8 cellular contexts compared by ENCODE assay signal in genomic region chr1:150562384-150563339, GRCh38. TPM values are rescaled to one million over a fixed set of nuclear protein-coding genes. Genes with fewer than 3 reads are reported as not detected.
A peak's percentile ranks its signal among the peaks of the same experiment; 100 is the strongest.
DNase-seq lines count a peak whose midpoint lies in the region; ATAC-seq and TF ChIP-seq lines count a peak whose summit lies in the region.

No MANE protein-coding gene starts in this region.

- H3K36me3 Mint-ChIP-seq in activated CD4-positive, alpha-beta memory T cell treated with anti-CD3 and anti-CD28 coated beads, Interleukin-2, amount 10 ng/mL, durations not matched to agents 7 days and 5 days (ENCODE audit: low read depth): peaks cover 18% of the 10 kb centered on the region

- H3K4me3 Mint-ChIP-seq in activated CD4-positive, alpha-beta memory T cell treated with anti-CD3 and anti-CD28 coated beads, Interleukin-2, amount 10 ng/mL, durations not matched to agents 7 days and 5 days: peak overlapping the region; percentile 87

- no peaks in the 10 kb centered on the region for H3K27me3 Mint-ChIP-seq in activated CD4-positive, alpha-beta memory T cell treated with anti-CD3 and anti-CD28 coated beads, Interleukin-2, amount 10 ng/mL, durations not matched to agents 7 days and 5 days

- H3K4me2 ChIP-seq in BLaER1: peak overlapping the region; percentile 100

- peak overlapping the region; percentile 100 for H3K27ac Mint-ChIP-seq in activated CD4-positive, alpha-beta memory T cell treated with anti-CD3 and anti-CD28 coated beads, Interleukin-2, amount 10 ng/mL, durations not matched to agents 7 days and 5 days

- H3K4me3 ChIP-seq in BLaER1 (peak overlapping the region; percentile 70), HL-60 (replicated peaks; ENCODE audit: insufficient read depth, low read length) (peak overlapping the region; percentile 58)

- H3K9me3 Mint-ChIP-seq in activated CD4-positive, alpha-beta memory T cell treated with anti-CD3 and anti-CD28 coated beads, Interleukin-2, amount 10 ng/mL, durations not matched to agents 7 days and 5 days: no peaks in the 10 kb centered on the region

- ATAC-seq in GM19455 (IDR thresholded peaks at IDR 0.05; ENCODE audit: unreplicated experiment): peak; percentile 34
- no peak for ATAC-seq in sciatic nerve

- peak overlapping the region; percentile 86 for H3K9ac ChIP-seq in BLaER1

- POLR2A ChIA-PET in activated CD4-positive, alpha-beta memory T cell treated with anti-CD3 and anti-CD28 coated beads, Interleukin-2, amount 10 ng/mL, durations not matched to agents 7 days and 5 days (lab: Charles Lee): interaction anchor here (0.5 to 18.0 kb wide), 32 partner anchors 11 to 740 kb away, joined by 3 to 1377 read pairs (median 6); partner anchors contain the start of genes ADAMTSL4, ANP32E, APH1A and ARNT

- H3K27ac ChIP-seq in BLaER1: peak overlapping the region; percentile 89
- no peak overlapping the region for H3K27ac ChIP-seq in HL-60 (replicated peaks)

- TF ChIP-seq CTCF in HL-60 (IDR thresholded peaks at IDR 0.05; ENCODE audit: insufficient read depth, low read length): no peak

- CTCF ChIA-PET in activated CD4-positive, alpha-beta memory T cell treated with anti-CD3 and anti-CD28 coated beads, Interleukin-2, amount 10 ng/mL, durations not matched to agents 7 days and 5 days (lab: Charles Lee): interaction anchor here (0.9 to 11.3 kb wide), 10 partner anchors 12 to 443 kb away, joined by 3 to 282 read pairs (median 5); partner anchors contain the start of genes ADAMTSL4, ENSA, MCL1 and SETDB1

- TF ChIP-seq POLR2A in erythroblast (IDR thresholded peaks at IDR 0.05; ENCODE audit: low read length): no peak

- H4K20me1 ChIP-seq in BLaER1: peaks cover 52% of the 10 kb centered on the region

- no peaks in the 10 kb centered on the region for H3K36me3 ChIP-seq in BLaER1

- DNase-seq in HL-60 (ENCODE audit: low read depth in 1 of 2, low spot score in 1 of 2) (peak in 1 of 2 experiments; percentile 23), erythroblast (lab: John Stamatoyannopoulos, UW) (peak; percentile 51 to 61), sciatic nerve (ENCODE audit: low spot score) (peak; percentile 70), AG08396 (ENCODE audit: low spot score) (no peak), NCI-H1105 treated with DMSO at 0.1 percent for 48 hours (lab: John Stamatoyannopoulos, UW) (no peak)
- DNase-seq in activated CD4-positive, alpha-beta memory T cell treated with anti-CD3 and anti-CD28 coated beads, Interleukin-2, amount 10 ng/mL, durations not matched to agents 7 days and 5 days: peak; percentile 80

- intact Hi-C loops in sciatic nerve (cut with DNase I): loop anchor here (5.0 kb wide), 1 partner anchor 60 kb away; no protein-coding TSS in a partner anchor

- H3K27me3 ChIP-seq in BLaER1 (no peaks in the 10 kb centered on the region), HL-60 (ENCODE audit: insufficient read depth, poor library complexity, severe bottlenecking) (no peaks in the 10 kb centered on the region)

- peaks cover 85% of the 10 kb centered on the region for H3K4me1 ChIP-seq in BLaER1

- H3K9me3 ChIP-seq in BLaER1: no peaks in the 10 kb centered on the region

- H3K4me1 Mint-ChIP-seq in activated CD4-positive, alpha-beta memory T cell treated with anti-CD3 and anti-CD28 coated beads, Interleukin-2, amount 10 ng/mL, durations not matched to agents 7 days and 5 days: peaks cover 68% of the 10 kb centered on the region

RNA-seq across cellular contexts. Expression of gene ADAMTSL4, which starts 13.5 kb away (rescaled TPM):
- total RNA-seq in activated CD4-positive, alpha-beta memory T cell treated with anti-CD3 and anti-CD28 coated beads, Interleukin-2, amount 10 ng/mL, durations not matched to agents 7 days and 5 days: 1 to 10 TPM; 1.4 to 1.6 TPM
- total RNA-seq in sciatic nerve: 70.2 TPM

RNA-seq across cellular contexts. Expression of gene MCL1, which starts 16.7 kb away (rescaled TPM):
- total RNA-seq in activated CD4-positive, alpha-beta memory T cell treated with anti-CD3 and anti-CD28 coated beads, Interleukin-2, amount 10 ng/mL, durations not matched to agents 7 days and 5 days: 100 to 1,000 TPM; 470 to 472 TPM
- total RNA-seq in sciatic nerve: 214 TPM

RNA-seq across cellular contexts. Expression of gene FALEC, which starts 47.1 kb away (rescaled TPM):
- not detected for total RNA-seq in activated CD4-positive, alpha-beta memory T cell treated with anti-CD3 and anti-CD28 coated beads, Interleukin-2, amount 10 ng/mL, durations not matched to agents 7 days and 5 days
- total RNA-seq in sciatic nerve: not detected

RNA-seq across cellular contexts. Expression of gene ECM1, which starts 54.8 kb away (rescaled TPM):
- total RNA-seq in activated CD4-positive, alpha-beta memory T cell treated with anti-CD3 and anti-CD28 coated beads, Interleukin-2, amount 10 ng/mL, durations not matched to agents 7 days and 5 days: 1 to 10 TPM; 2.4 to 3.8 TPM
- 19.7 TPM for total RNA-seq in sciatic nerve

Comparison
In these comparisons a context has a peak if more than half of its experiments do, and no peak if none do; other contexts are left out.
1. DNase-seq: peak in activated CD4-positive, alpha-beta memory T cell treated with anti-CD3 and anti-CD28 coated beads, Interleukin-2, amount 10 ng/mL, durations not matched to agents 7 days and 5 days (single experiment), erythroblast (2 of 2) and sciatic nerve (single experiment); none in AG08396 (single experiment) and NCI-H1105 treated with DMSO at 0.1 percent for 48 hours (single experiment).
2. RNA of gene ADAMTSL4, which starts 13.5 kb away (total RNA-seq): 70.2 TPM in sciatic nerve (single experiment); 1.4 to 1.6 TPM in activated CD4-positive, alpha-beta memory T cell treated with anti-CD3 and anti-CD28 coated beads, Interleukin-2, amount 10 ng/mL, durations not matched to agents 7 days and 5 days; every median in the first group is over 10 times any median in the second.